ENCODE assay signal across 35 cellular contexts in the genomic region with DNA sequence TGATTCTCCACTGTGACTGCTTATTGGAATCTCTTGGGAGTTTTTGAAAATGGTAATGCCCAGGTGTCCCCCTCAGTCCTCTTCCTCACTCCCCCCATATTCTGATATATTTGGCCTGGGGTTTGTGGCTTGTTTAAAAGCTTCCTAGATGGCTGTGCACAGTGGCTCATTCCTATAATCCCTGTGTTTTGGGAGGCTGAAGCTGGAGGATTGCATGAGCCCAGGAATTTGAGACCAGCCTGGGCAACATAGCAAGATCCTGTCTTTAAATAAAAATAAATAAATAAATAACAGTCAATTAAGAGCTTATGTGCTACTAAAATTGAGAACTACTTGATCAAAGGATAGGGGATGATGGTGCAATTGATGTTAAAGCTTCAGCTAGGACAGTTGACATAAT.
"Had no signal": no experiment of that assay in that cellular context is flagged by ENCODE, and none has a peak within 500 bp of the region (broad histone marks: within the 10 kb centered on the region; RNA-seq: fewer than 3 reads in every experiment).

No MANE protein-coding gene starts in this region.

- H3K9me3 Mint-ChIP-seq: activated B cell treated with CpG ODN at 0.5 μM for 24 hours; activated CD4-positive, alpha-beta memory T cell treated with anti-CD3 and anti-CD28 coated beads, Interleukin-2, amount 10 ng/mL, durations not matched to agents 7 days and 5 days; activated CD4-positive, alpha-beta T cell treated with anti-CD3 and anti-CD28 coated beads, Interleukin-2, amount 10 ng/mL, durations not matched to agents 7 days and 5 days; activated naive CD4-positive, alpha-beta T cell treated with anti-CD3 and anti-CD28 coated beads, Interleukin-2, amount 10 ng/mL, durations not matched to agents 7 days and 5 days; activated naive CD4-positive, alpha-beta T cell treated with anti-CD3 and anti-CD28 coated beads, Interleukin-2, amount 50 U/mL, for 24 hours; activated naive CD8-positive, alpha-beta T cell treated with anti-CD3 and anti-CD28 coated beads, Interleukin-2, amount 10 ng/mL, durations not matched to agents 7 days and 5 days; activated naive CD8-positive, alpha-beta T cell treated with anti-CD3 and anti-CD28 coated beads, Interleukin-2, amount 50 U/mL, for 24 hours; activated T-cell treated with anti-CD3 and anti-CD28 coated beads, Interleukin-2, amount 50 U/mL, for 24 hours; activated T-helper 2 cell treated with anti-CD3 and anti-CD28 coated beads, Interferon-gamma antibody, Interleukin-2, Interleukin-4, amounts not matched to agents 10 μg/mL and 5 μg/mL and 100 μg/mL, durations not matched to agents 14 hours and 24 hours and 36 hours; central memory CD8-positive, alpha-beta T cell; T-helper 2 cell treated with Interferon-gamma antibody and Interleukin-4, amounts not matched to agents 5 μg/mL and 100 μg/mL, for 36 hours had no signal

- H3K4me3 ChIP-seq: ascending aorta, cardiac muscle cell had no signal

- ATAC-seq: activated CD8-positive, alpha-beta memory T cell treated with anti-CD3 and anti-CD28 coated beads, Interleukin-2, amount 10 ng/mL, durations not matched to agents 7 days and 5 days; activated CD8-positive, alpha-beta T cell treated with anti-CD3 and anti-CD28 coated beads, Interleukin-2, amount 10 ng/mL, durations not matched to agents 7 days and 5 days; activated naive CD8-positive, alpha-beta T cell treated with anti-CD3 and anti-CD28 coated beads, Interleukin-2, amount 50 U/mL, for 24 hours had no signal

- H3K27ac Mint-ChIP-seq: activated B cell treated with CpG ODN at 0.5 μM for 24 hours; activated CD4-positive, alpha-beta memory T cell treated with anti-CD3 and anti-CD28 coated beads, Interleukin-2, amount 10 ng/mL, durations not matched to agents 7 days and 5 days; activated CD4-positive, alpha-beta T cell treated with anti-CD3 and anti-CD28 coated beads, Interleukin-2, amount 10 ng/mL, durations not matched to agents 7 days and 5 days; activated CD8-positive, alpha-beta memory T cell treated with anti-CD3 and anti-CD28 coated beads, Interleukin-2, amount 10 ng/mL, durations not matched to agents 7 days and 5 days; activated CD8-positive, alpha-beta T cell treated with anti-CD3 and anti-CD28 coated beads, Interleukin-2, amount 10 ng/mL, durations not matched to agents 7 days and 5 days; activated naive CD4-positive, alpha-beta T cell treated with anti-CD3 and anti-CD28 coated beads, Interleukin-2, amount 10 ng/mL, durations not matched to agents 7 days and 5 days; activated naive CD4-positive, alpha-beta T cell treated with anti-CD3 and anti-CD28 coated beads, Interleukin-2, amount 50 U/mL, for 24 hours; activated naive CD8-positive, alpha-beta T cell; activated naive CD8-positive, alpha-beta T cell treated with anti-CD3 and anti-CD28 coated beads, Interleukin-2, amount 10 ng/mL, durations not matched to agents 7 days and 5 days; activated naive CD8-positive, alpha-beta T cell treated with anti-CD3 and anti-CD28 coated beads, Interleukin-2, amount 50 U/mL, for 24 hours; activated T-cell treated with anti-CD3 and anti-CD28 coated beads, Interleukin-2, amount 50 U/mL, for 24 hours; activated T-helper 2 cell treated with anti-CD3 and anti-CD28 coated beads, Interferon-gamma antibody, Interleukin-2, Interleukin-4, amounts not matched to agents 10 μg/mL and 5 μg/mL and 100 μg/mL, durations not matched to agents 14 hours and 24 hours and 36 hours; brain; T-helper 2 cell treated with Interferon-gamma antibody and Interleukin-4, amounts not matched to agents 5 μg/mL and 100 μg/mL, for 36 hours had no signal

- H3K27me3 ChIP-seq: ascending aorta, cardiac muscle cell had no signal

- H3K9me3 ChIP-seq: ascending aorta had no signal

- H3K4me3 Mint-ChIP-seq: activated B cell treated with CpG ODN at 0.5 μM for 24 hours; activated CD4-positive, alpha-beta memory T cell treated with anti-CD3 and anti-CD28 coated beads, Interleukin-2, amount 10 ng/mL, durations not matched to agents 7 days and 5 days; activated CD4-positive, alpha-beta T cell treated with anti-CD3 and anti-CD28 coated beads, Interleukin-2, amount 10 ng/mL, durations not matched to agents 7 days and 5 days; activated CD8-positive, alpha-beta memory T cell treated with anti-CD3 and anti-CD28 coated beads, Interleukin-2, amount 10 ng/mL, durations not matched to agents 7 days and 5 days; activated CD8-positive, alpha-beta T cell treated with anti-CD3 and anti-CD28 coated beads, Interleukin-2, amount 10 ng/mL, durations not matched to agents 7 days and 5 days; activated naive CD4-positive, alpha-beta T cell treated with anti-CD3 and anti-CD28 coated beads, Interleukin-2, amount 10 ng/mL, durations not matched to agents 7 days and 5 days; activated naive CD4-positive, alpha-beta T cell treated with anti-CD3 and anti-CD28 coated beads, Interleukin-2, amount 50 U/mL, for 24 hours; activated naive CD8-positive, alpha-beta T cell; activated naive CD8-positive, alpha-beta T cell treated with anti-CD3 and anti-CD28 coated beads, Interleukin-2, amount 10 ng/mL, durations not matched to agents 7 days and 5 days; activated naive CD8-positive, alpha-beta T cell treated with anti-CD3 and anti-CD28 coated beads, Interleukin-2, amount 50 U/mL, for 24 hours; activated T-cell treated with anti-CD3 and anti-CD28 coated beads, Interleukin-2, amount 50 U/mL, for 24 hours; brain; central memory CD8-positive, alpha-beta T cell; T-helper 2 cell treated with Interferon-gamma antibody and Interleukin-4, amounts not matched to agents 5 μg/mL and 100 μg/mL, for 36 hours had no signal

- H3K36me3 ChIP-seq: ascending aorta, cardiac muscle cell had no signal

- H3K27me3 Mint-ChIP-seq: activated B cell treated with CpG ODN at 0.5 μM for 24 hours; activated CD4-positive, alpha-beta memory T cell treated with anti-CD3 and anti-CD28 coated beads, Interleukin-2, amount 10 ng/mL, durations not matched to agents 7 days and 5 days; activated CD4-positive, alpha-beta T cell treated with anti-CD3 and anti-CD28 coated beads, Interleukin-2, amount 10 ng/mL, durations not matched to agents 7 days and 5 days; activated CD8-positive, alpha-beta memory T cell treated with anti-CD3 and anti-CD28 coated beads, Interleukin-2, amount 10 ng/mL, durations not matched to agents 7 days and 5 days; activated naive CD4-positive, alpha-beta T cell treated with anti-CD3 and anti-CD28 coated beads, Interleukin-2, amount 10 ng/mL, durations not matched to agents 7 days and 5 days; activated naive CD4-positive, alpha-beta T cell treated with anti-CD3 and anti-CD28 coated beads, Interleukin-2, amount 50 U/mL, for 24 hours; activated naive CD8-positive, alpha-beta T cell; activated naive CD8-positive, alpha-beta T cell treated with anti-CD3 and anti-CD28 coated beads, Interleukin-2, amount 10 ng/mL, durations not matched to agents 7 days and 5 days; activated naive CD8-positive, alpha-beta T cell treated with anti-CD3 and anti-CD28 coated beads, Interleukin-2, amount 50 U/mL, for 24 hours; activated T-cell treated with anti-CD3 and anti-CD28 coated beads, Interleukin-2, amount 50 U/mL, for 24 hours; central memory CD8-positive, alpha-beta T cell had no signal

- FAIRE-seq: bronchial epithelial cell, TTC549 had no signal

- DNase-seq: activated B cell treated with CpG ODN at 0.5 μM for 24 hours; activated CD4-positive, alpha-beta memory T cell treated with anti-CD3 and anti-CD28 coated beads, Interleukin-2, amount 10 ng/mL, durations not matched to agents 7 days and 5 days; activated CD4-positive, alpha-beta T cell treated with anti-CD3 and anti-CD28 coated beads for 4 hours; activated CD4-positive, alpha-beta T cell treated with anti-CD3 and anti-CD28 coated beads, Interleukin-2, amount 10 ng/mL, durations not matched to agents 7 days and 5 days; activated CD4-positive, alpha-beta T cell treated with anti-CD3 and anti-CD28 coated beads, Interleukin-2, amount 50 U/mL, for 48 hours; activated CD4-positive, CD25-positive, alpha-beta regulatory T cell treated with anti-CD3 and anti-CD28 coated beads, Interleukin-2, amount 50 U/mL, for 72 hours; activated CD8-positive, alpha-beta memory T cell treated with anti-CD3 and anti-CD28 coated beads for 24 hours; activated CD8-positive, alpha-beta memory T cell treated with anti-CD3 and anti-CD28 coated beads, Interleukin-2, amount 10 ng/mL, durations not matched to agents 7 days and 5 days; activated CD8-positive, alpha-beta memory T cell treated with anti-CD3 and anti-CD28 coated beads, Interleukin-2, amount 50 U/mL, for 48 hours; activated CD8-positive, alpha-beta T cell treated with anti-CD3 and anti-CD28 coated beads, Interleukin-2, amount 10 ng/mL, durations not matched to agents 7 days and 5 days; activated effector memory CD4-positive, alpha-beta T cell treated with Interleukin-2 at 50 U/mL for 16 hours; activated gamma-delta T cell; activated naive CD4-positive, alpha-beta T cell treated with anti-CD3 and anti-CD28 coated beads, Interleukin-2, amount 10 ng/mL, durations not matched to agents 7 days and 5 days; activated naive CD4-positive, alpha-beta T cell treated with Interleukin-2 at 50 U/mL for 16 hours; activated naive CD8-positive, alpha-beta T cell treated with anti-CD3 and anti-CD28 coated beads, Interleukin-2, amount 10 ng/mL, durations not matched to agents 7 days and 5 days; activated naive CD8-positive, alpha-beta T cell treated with anti-CD3 and anti-CD28 coated beads, Interleukin-2, amount 50 U/mL, for 24 hours; activated T-cell treated with anti-CD3 and anti-CD28 coated beads, Interleukin-2, amount 50 U/mL, for 24 hours; activated T-cell treated with anti-CD3 and anti-CD28 coated beads, Interleukin-2, amount 50 U/mL, for 48 hours; amygdala; anterior cingulate cortex; caudate nucleus; cerebellar nuclear complex; T-helper 2 cell; T-helper 9 cell had no signal

- H3K27ac ChIP-seq: ascending aorta, cardiac muscle cell, VCaP had no signal
